In genomic region chr15:64067564-64068030, GRCh38 we compare ENCODE assay signal across 8 cellular contexts. TPM values are rescaled to one million over a fixed set of nuclear protein-coding genes. Genes with fewer than 3 reads are reported as not detected.
DNase-seq lines count a peak whose midpoint lies in the region; ATAC-seq and TF ChIP-seq lines count a peak whose summit lies in the region.

No MANE protein-coding gene starts in this region.

- H3K27me3 ChIP-seq in thyroid gland, result no peaks in the 10 kb centered on the region

- TF ChIP-seq POLR2A in thyroid gland (IDR thresholded peaks at IDR 0.05), result no peak

- H3K4me3 ChIP-seq in foreskin fibroblast (ENCODE audit: low read depth in 1 of 2, low read length in 2 of 2), result no peak overlapping the region
- no peak overlapping the region for H3K4me3 ChIP-seq in thyroid gland (replicated peaks in 1 of 3)

- no peak for ATAC-seq in HG03521 (IDR thresholded peaks at IDR 0.05; ENCODE audit: unreplicated experiment)

- H3K36me3 ChIP-seq in thyroid gland, result peaks cover 0 to 2% of the 10 kb centered on the region in 2 donors

- H3K27ac ChIP-seq in thyroid gland, result no peak overlapping the region

- H3K4me1 ChIP-seq in thyroid gland, result peaks cover 0 to 23% of the 10 kb centered on the region in 2 donors

- in situ Hi-C loops in KBM-7 (cut with MboI; ENCODE audit: low pct_unique_long_range_greater_than_20kb, low sequenced_read_pairs), result loop anchor here (25.0 kb wide), 1 partner anchor 455 kb away; no protein-coding TSS in a partner anchor

- DNase-seq in ELF-1 (ENCODE audit: low read depth, low spot score), result peak; percentile 87
- peak; percentile 93 for DNase-seq in KBM-7
- peak; percentile 74 for DNase-seq in RPMI7951 (ENCODE audit: low read depth)
- peak; percentile 39 to 46 for DNase-seq in activated T-helper 1 cell treated with anti-CD3 and anti-CD28 coated beads, Interleukin-2, amount 50 U/mL, for 16 hours (ENCODE audit: low read depth in 1 of 2, low spot score in 1 of 2)
- DNase-seq in foreskin fibroblast, result peak in 1 of 2 donors; percentile 76
- DNase-seq in occipital lobe (lab: John Stamatoyannopoulos, UW), result peak; percentile 38
- DNase-seq in thyroid gland, result peak; percentile 66

- intact Hi-C loops in thyroid gland (cut with DNase I), result loop anchor here (10.0 kb wide), 2 partner anchors 463 to 603 kb away; no protein-coding TSS in a partner anchor

- no peaks in the 10 kb centered on the region for H3K9me3 ChIP-seq in thyroid gland

- WGBS in thyroid gland, 2 donors, result 24 to 27% methylated on average over 11 of the region's 11 CpGs

- TF ChIP-seq CTCF in foreskin fibroblast (IDR thresholded peaks at IDR 0.05; ENCODE audit: low read depth, low read length) (peak; percentile 72), thyroid gland (IDR thresholded peaks at IDR 0.05) (peak; percentile 56 to 89 (median 81))

RNA-seq across cellular contexts. Expression of gene DAPK2, which starts 21.3 kb away (rescaled TPM):
- under 0.01 and 0.49 TPM in 2 replicates for total RNA-seq in RPMI7951 (2014; rRNA removed; shearing (Covaris generic))
- total RNA-seq in occipital lobe, result 5.0 TPM
- 100 to 1,000 TPM in 2 of 4 donors, 10 to 100 TPM in 2; 47.4 to 105 (median 78.7) TPM for total RNA-seq in thyroid gland

RNA-seq across cellular contexts. Expression of gene CIAO2A, which starts 26.0 kb away (rescaled TPM):
- total RNA-seq in RPMI7951 (2014; rRNA removed; shearing (Covaris generic)), result 223 and 280 TPM in 2 replicates
- total RNA-seq in occipital lobe (36.3 TPM), thyroid gland (100 to 1,000 TPM; 104 to 144 (median 129) TPM)

RNA-seq across cellular contexts. Expression of gene SNX1, which starts 28.2 kb away (rescaled TPM):
- total RNA-seq in RPMI7951 (2014; rRNA removed; shearing (Covaris generic)), result 45.5 and 49.6 TPM in 2 replicates
- total RNA-seq in occipital lobe, result 37.6 TPM
- 100 to 1,000 TPM; 184 to 348 (median 211) TPM for total RNA-seq in thyroid gland
